In the genomic region with DNA sequence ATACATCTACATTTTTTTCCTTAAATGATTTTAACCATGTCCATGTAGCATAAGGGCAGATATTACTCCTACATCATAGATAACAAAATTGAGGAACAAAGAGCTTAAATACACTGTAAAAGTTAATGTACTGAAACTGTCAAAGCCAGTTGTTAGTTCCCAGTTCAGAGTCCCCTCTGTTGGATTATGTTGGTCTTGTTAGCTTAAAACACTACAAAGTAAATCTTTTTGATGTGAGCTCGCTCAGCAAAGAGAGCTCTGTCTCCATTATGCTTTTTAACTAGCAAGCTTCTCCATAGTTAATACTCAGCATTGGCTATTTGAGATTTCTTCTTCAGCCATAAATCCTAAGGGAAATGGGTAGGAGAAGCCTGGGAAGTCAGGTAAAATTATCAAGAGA, we compare ENCODE assay signal across 20 cellular contexts.
"Had no signal": no experiment of that assay in that cellular context is flagged by ENCODE, and none has a peak within 500 bp of the region (broad histone marks: within the 10 kb centered on the region; RNA-seq: fewer than 3 reads in every experiment).

No MANE protein-coding gene starts in this region.

- H3K9ac ChIP-seq: parathyroid adenoma had no signal

- H3K79me2 ChIP-seq: parathyroid adenoma had no signal

- H3K4me1 ChIP-seq: colonic mucosa, esophagus squamous epithelium, parathyroid adenoma, psoas muscle, spleen had no signal

- H3K27ac ChIP-seq: colonic mucosa, esophagus squamous epithelium, foreskin keratinocyte, parathyroid adenoma, psoas muscle, spleen, stomach had no signal

- ATAC-seq: foreskin keratinocyte, left colon, psoas muscle, sciatic nerve had no signal

- H3K27me3 ChIP-seq: colonic mucosa, esophagus squamous epithelium, foreskin keratinocyte, spleen, stomach had no signal

- H3K9me3 ChIP-seq: colonic mucosa, esophagus squamous epithelium, psoas muscle, spleen, stomach had no signal

- H3K4me3 ChIP-seq: colonic mucosa, esophagus squamous epithelium, psoas muscle, spleen, stomach had no signal

- H2AFZ ChIP-seq: parathyroid adenoma had no signal

- DNase-seq: colonic mucosa; dermis blood vessel endothelial cell; esophagus squamous epithelium; foreskin keratinocyte; hippocampal formation; left colon; mesendoderm; naive B cell; psoas muscle; retina; spleen; stimulated activated CD4-positive, alpha-beta T cell treated with anti-CD3 and anti-CD28 coated beads, Interleukin-15, amount 100 ng/mL, for 24 hours; stimulated activated CD4-positive, alpha-beta T cell treated with anti-CD3 and anti-CD28 coated beads, Interleukin-1b, Interleukin-23, amount 100 ng/mL, for 48 hours; stimulated activated CD4-positive, alpha-beta T cell treated with anti-CD3 and anti-CD28 coated beads, Interleukin-4, amount 100 ng/mL, for 4 hours; stimulated activated naive CD4-positive, alpha-beta T cell; stomach; substantia nigra; trophoblast cell had no signal

- H3K36me3 ChIP-seq: colonic mucosa, esophagus squamous epithelium, spleen, stomach had no signal
